Comparison of ENCODE assay signal across 1 cellular context in the genomic region with DNA sequence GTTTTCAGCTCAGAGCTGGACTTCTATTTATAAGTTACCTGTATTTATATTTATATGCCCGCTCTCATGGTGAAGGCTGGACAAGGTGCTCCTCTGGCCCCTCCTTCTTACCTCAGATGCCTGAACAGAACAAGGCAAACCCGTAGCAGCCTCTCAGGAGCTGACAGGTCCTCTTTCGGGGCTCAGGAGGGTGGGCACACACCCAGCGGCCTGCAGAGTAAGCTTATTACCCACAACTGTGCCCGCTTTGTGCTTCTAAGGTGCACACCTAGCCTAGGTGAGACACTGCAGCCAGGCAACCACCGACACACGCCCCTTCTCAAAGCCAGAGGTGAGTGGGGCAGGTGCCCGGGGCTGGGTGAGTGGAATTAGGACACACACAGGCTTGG.
TF ChIP-seq lines count a peak whose summit lies in the region.

No MANE protein-coding gene starts in this region.

TF ChIP-seq in HepG2, 621 proteins besides CTCF, POLR2A, EP300 and RAD21 (continued from another document and continues in another):
- TF ChIP-seq, protein P1, sequence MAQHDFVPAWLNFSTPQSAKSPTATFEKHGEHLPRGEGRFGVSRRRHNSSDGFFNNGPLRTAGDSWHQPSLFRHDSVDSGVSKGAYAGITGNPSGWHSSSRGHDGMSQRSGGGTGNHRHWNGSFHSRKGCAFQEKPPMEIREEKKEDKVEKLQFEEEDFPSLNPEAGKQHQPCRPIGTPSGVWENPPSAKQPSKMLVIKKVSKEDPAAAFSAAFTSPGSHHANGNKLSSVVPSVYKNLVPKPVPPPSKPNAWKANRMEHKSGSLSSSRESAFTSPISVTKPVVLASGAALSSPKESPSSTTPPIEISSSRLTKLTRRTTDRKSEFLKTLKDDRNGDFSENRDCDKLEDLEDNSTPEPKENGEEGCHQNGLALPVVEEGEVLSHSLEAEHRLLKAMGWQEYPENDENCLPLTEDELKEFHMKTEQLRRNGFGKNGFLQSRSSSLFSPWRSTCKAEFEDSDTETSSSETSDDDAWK (CRISPR knock-in tag; IDR thresholded peaks at IDR 0.05) = no peak
- TF ChIP-seq SALL1 (CRISPR knock-in tag; IDR thresholded peaks at IDR 0.05) = no peak
- TF ChIP-seq, protein P2, sequence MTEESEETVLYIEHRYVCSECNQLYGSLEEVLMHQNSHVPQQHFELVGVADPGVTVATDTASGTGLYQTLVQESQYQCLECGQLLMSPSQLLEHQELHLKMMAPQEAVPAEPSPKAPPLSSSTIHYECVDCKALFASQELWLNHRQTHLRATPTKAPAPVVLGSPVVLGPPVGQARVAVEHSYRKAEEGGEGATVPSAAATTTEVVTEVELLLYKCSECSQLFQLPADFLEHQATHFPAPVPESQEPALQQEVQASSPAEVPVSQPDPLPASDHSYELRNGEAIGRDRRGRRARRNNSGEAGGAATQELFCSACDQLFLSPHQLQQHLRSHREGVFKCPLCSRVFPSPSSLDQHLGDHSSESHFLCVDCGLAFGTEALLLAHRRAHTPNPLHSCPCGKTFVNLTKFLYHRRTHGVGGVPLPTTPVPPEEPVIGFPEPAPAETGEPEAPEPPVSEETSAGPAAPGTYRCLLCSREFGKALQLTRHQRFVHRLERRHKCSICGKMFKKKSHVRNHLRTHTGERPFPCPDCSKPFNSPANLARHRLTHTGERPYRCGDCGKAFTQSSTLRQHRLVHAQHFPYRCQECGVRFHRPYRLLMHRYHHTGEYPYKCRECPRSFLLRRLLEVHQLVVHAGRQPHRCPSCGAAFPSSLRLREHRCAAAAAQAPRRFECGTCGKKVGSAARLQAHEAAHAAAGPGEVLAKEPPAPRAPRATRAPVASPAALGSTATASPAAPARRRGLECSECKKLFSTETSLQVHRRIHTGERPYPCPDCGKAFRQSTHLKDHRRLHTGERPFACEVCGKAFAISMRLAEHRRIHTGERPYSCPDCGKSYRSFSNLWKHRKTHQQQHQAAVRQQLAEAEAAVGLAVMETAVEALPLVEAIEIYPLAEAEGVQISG (CRISPR knock-in tag; IDR thresholded peaks at IDR 0.05) = no peak
- TF ChIP-seq, protein P3, sequence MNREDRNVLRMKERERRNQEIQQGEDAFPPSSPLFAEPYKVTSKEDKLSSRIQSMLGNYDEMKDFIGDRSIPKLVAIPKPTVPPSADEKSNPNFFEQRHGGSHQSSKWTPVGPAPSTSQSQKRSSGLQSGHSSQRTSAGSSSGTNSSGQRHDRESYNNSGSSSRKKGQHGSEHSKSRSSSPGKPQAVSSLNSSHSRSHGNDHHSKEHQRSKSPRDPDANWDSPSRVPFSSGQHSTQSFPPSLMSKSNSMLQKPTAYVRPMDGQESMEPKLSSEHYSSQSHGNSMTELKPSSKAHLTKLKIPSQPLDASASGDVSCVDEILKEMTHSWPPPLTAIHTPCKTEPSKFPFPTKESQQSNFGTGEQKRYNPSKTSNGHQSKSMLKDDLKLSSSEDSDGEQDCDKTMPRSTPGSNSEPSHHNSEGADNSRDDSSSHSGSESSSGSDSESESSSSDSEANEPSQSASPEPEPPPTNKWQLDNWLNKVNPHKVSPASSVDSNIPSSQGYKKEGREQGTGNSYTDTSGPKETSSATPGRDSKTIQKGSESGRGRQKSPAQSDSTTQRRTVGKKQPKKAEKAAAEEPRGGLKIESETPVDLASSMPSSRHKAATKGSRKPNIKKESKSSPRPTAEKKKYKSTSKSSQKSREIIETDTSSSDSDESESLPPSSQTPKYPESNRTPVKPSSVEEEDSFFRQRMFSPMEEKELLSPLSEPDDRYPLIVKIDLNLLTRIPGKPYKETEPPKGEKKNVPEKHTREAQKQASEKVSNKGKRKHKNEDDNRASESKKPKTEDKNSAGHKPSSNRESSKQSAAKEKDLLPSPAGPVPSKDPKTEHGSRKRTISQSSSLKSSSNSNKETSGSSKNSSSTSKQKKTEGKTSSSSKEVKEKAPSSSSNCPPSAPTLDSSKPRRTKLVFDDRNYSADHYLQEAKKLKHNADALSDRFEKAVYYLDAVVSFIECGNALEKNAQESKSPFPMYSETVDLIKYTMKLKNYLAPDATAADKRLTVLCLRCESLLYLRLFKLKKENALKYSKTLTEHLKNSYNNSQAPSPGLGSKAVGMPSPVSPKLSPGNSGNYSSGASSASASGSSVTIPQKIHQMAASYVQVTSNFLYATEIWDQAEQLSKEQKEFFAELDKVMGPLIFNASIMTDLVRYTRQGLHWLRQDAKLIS (CRISPR knock-in tag; IDR thresholded peaks at IDR 0.05) = no peak
- TF ChIP-seq, protein P4, sequence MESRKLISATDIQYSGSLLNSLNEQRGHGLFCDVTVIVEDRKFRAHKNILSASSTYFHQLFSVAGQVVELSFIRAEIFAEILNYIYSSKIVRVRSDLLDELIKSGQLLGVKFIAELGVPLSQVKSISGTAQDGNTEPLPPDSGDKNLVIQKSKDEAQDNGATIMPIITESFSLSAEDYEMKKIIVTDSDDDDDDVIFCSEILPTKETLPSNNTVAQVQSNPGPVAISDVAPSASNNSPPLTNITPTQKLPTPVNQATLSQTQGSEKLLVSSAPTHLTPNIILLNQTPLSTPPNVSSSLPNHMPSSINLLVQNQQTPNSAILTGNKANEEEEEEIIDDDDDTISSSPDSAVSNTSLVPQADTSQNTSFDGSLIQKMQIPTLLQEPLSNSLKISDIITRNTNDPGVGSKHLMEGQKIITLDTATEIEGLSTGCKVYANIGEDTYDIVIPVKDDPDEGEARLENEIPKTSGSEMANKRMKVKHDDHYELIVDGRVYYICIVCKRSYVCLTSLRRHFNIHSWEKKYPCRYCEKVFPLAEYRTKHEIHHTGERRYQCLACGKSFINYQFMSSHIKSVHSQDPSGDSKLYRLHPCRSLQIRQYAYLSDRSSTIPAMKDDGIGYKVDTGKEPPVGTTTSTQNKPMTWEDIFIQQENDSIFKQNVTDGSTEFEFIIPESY (CRISPR knock-in tag; IDR thresholded peaks at IDR 0.05) = no peak
- TF ChIP-seq ZNF670 (CRISPR knock-in tag; IDR thresholded peaks at IDR 0.05; ENCODE audit: borderline replicate concordance) = no peak
- TF ChIP-seq, protein P5, sequence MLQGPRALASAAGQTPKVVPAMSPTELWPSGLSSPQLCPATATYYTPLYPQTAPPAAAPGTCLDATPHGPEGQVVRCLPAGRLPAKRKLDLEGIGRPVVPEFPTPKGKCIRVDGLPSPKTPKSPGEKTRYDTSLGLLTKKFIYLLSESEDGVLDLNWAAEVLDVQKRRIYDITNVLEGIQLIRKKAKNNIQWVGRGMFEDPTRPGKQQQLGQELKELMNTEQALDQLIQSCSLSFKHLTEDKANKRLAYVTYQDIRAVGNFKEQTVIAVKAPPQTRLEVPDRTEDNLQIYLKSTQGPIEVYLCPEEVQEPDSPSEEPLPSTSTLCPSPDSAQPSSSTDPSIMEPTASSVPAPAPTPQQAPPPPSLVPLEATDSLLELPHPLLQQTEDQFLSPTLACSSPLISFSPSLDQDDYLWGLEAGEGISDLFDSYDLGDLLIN (CRISPR knock-in tag; IDR thresholded peaks at IDR 0.05; ENCODE audit: borderline replicate concordance) = no peak
- TF ChIP-seq ZNF552 (CRISPR knock-in tag; IDR thresholded peaks at IDR 0.05; ENCODE audit: borderline replicate concordance) = no peak
- TF ChIP-seq, protein P6, sequence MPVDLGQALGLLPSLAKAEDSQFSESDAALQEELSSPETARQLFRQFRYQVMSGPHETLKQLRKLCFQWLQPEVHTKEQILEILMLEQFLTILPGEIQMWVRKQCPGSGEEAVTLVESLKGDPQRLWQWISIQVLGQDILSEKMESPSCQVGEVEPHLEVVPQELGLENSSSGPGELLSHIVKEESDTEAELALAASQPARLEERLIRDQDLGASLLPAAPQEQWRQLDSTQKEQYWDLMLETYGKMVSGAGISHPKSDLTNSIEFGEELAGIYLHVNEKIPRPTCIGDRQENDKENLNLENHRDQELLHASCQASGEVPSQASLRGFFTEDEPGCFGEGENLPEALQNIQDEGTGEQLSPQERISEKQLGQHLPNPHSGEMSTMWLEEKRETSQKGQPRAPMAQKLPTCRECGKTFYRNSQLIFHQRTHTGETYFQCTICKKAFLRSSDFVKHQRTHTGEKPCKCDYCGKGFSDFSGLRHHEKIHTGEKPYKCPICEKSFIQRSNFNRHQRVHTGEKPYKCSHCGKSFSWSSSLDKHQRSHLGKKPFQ (CRISPR knock-in tag; IDR thresholded peaks at IDR 0.05; ENCODE audit: insufficient replicate concordance) = no peak
- TF ChIP-seq FOXC1 (CRISPR knock-in tag; IDR thresholded peaks at IDR 0.05; ENCODE audit: borderline replicate concordance) = 0 out of 2 replicates have a peak, but pooled peaks have one; percentile 29
- TF ChIP-seq KLF11 (CRISPR knock-in tag; IDR thresholded peaks at IDR 0.05) = no peak
- TF ChIP-seq, protein P7, sequence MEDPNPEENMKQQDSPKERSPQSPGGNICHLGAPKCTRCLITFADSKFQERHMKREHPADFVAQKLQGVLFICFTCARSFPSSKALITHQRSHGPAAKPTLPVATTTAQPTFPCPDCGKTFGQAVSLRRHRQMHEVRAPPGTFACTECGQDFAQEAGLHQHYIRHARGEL (CRISPR knock-in tag; IDR thresholded peaks at IDR 0.05) = 0 out of 2 replicates have a peak, but pooled peaks have one; percentile 35
- TF ChIP-seq TCF7 (IDR thresholded peaks at IDR 0.05; ENCODE audit: low read depth) = no peak
- TF ChIP-seq, protein P8, sequence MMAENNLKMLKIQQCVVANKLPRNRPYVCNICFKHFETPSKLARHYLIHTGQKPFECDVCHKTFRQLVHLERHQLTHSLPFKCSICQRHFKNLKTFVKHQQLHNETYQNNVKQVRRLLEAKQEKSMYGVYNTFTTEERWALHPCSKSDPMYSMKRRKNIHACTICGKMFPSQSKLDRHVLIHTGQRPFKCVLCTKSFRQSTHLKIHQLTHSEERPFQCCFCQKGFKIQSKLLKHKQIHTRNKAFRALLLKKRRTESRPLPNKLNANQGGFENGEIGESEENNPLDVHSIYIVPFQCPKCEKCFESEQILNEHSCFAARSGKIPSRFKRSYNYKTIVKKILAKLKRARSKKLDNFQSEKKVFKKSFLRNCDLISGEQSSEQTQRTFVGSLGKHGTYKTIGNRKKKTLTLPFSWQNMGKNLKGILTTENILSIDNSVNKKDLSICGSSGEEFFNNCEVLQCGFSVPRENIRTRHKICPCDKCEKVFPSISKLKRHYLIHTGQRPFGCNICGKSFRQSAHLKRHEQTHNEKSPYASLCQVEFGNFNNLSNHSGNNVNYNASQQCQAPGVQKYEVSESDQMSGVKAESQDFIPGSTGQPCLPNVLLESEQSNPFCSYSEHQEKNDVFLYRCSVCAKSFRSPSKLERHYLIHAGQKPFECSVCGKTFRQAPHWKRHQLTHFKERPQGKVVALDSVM (CRISPR knock-in tag; IDR thresholded peaks at IDR 0.05) = no peak
- TF ChIP-seq MXI1 (IDR thresholded peaks at IDR 0.05; ENCODE audit: borderline replicate concordance, low read depth, low read length) = no peak
- no peak for TF ChIP-seq ZNF224 (CRISPR knock-in tag; IDR thresholded peaks at IDR 0.05)
- TF ChIP-seq, protein P9, sequence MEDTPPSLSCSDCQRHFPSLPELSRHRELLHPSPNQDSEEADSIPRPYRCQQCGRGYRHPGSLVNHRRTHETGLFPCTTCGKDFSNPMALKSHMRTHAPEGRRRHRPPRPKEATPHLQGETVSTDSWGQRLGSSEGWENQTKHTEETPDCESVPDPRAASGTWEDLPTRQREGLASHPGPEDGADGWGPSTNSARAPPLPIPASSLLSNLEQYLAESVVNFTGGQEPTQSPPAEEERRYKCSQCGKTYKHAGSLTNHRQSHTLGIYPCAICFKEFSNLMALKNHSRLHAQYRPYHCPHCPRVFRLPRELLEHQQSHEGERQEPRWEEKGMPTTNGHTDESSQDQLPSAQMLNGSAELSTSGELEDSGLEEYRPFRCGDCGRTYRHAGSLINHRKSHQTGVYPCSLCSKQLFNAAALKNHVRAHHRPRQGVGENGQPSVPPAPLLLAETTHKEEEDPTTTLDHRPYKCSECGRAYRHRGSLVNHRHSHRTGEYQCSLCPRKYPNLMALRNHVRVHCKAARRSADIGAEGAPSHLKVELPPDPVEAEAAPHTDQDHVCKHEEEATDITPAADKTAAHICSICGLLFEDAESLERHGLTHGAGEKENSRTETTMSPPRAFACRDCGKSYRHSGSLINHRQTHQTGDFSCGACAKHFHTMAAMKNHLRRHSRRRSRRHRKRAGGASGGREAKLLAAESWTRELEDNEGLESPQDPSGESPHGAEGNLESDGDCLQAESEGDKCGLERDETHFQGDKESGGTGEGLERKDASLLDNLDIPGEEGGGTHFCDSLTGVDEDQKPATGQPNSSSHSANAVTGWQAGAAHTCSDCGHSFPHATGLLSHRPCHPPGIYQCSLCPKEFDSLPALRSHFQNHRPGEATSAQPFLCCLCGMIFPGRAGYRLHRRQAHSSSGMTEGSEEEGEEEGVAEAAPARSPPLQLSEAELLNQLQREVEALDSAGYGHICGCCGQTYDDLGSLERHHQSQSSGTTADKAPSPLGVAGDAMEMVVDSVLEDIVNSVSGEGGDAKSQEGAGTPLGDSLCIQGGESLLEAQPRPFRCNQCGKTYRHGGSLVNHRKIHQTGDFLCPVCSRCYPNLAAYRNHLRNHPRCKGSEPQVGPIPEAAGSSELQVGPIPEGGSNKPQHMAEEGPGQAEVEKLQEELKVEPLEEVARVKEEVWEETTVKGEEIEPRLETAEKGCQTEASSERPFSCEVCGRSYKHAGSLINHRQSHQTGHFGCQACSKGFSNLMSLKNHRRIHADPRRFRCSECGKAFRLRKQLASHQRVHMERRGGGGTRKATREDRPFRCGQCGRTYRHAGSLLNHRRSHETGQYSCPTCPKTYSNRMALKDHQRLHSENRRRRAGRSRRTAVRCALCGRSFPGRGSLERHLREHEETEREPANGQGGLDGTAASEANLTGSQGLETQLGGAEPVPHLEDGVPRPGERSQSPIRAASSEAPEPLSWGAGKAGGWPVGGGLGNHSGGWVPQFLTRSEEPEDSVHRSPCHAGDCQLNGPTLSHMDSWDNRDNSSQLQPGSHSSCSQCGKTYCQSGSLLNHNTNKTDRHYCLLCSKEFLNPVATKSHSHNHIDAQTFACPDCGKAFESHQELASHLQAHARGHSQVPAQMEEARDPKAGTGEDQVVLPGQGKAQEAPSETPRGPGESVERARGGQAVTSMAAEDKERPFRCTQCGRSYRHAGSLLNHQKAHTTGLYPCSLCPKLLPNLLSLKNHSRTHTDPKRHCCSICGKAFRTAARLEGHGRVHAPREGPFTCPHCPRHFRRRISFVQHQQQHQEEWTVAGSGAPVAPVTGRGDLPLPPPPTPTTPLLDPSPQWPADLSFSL (CRISPR knock-in tag; IDR thresholded peaks at IDR 0.05) = no peak
- TF ChIP-seq BRD4 (CRISPR knock-in tag; IDR thresholded peaks at IDR 0.05) = no peak
- no peak for TF ChIP-seq HES4 (CRISPR knock-in tag; IDR thresholded peaks at IDR 0.05; ENCODE audit: borderline replicate concordance)
- no peak for TF ChIP-seq NCOR1 (IDR thresholded peaks at IDR 0.05; ENCODE audit: borderline replicate concordance, low read length)
- TF ChIP-seq ZFY (CRISPR knock-in tag; IDR thresholded peaks at IDR 0.05) = no peak
- no peak for TF ChIP-seq CBX5 (CRISPR knock-in tag; IDR thresholded peaks at IDR 0.05; ENCODE audit: borderline replicate concordance)
- TF ChIP-seq, protein P10, sequence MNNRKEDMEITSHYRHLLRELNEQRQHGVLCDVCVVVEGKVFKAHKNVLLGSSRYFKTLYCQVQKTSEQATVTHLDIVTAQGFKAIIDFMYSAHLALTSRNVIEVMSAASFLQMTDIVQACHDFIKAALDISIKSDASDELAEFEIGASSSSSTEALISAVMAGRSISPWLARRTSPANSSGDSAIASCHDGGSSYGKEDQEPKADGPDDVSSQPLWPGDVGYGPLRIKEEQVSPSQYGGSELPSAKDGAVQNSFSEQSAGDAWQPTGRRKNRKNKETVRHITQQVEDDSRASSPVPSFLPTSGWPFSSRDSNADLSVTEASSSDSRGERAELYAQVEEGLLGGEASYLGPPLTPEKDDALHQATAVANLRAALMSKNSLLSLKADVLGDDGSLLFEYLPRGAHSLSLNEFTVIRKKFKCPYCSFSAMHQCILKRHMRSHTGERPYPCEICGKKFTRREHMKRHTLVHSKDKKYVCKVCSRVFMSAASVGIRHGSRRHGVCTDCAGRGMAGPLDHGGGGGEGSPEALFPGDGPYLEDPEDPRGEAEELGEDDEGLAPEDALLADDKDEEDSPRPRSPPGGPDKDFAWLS (CRISPR knock-in tag; IDR thresholded peaks at IDR 0.05; ENCODE audit: borderline replicate concordance) = no peak; the same call in 1 of the 2 replicates
- TF ChIP-seq ZNF607 (CRISPR knock-in tag; IDR thresholded peaks at IDR 0.05; ENCODE audit: borderline replicate concordance) = no peak
